Comparison of ENCODE assay signal across 12 cellular contexts in the genomic region with DNA sequence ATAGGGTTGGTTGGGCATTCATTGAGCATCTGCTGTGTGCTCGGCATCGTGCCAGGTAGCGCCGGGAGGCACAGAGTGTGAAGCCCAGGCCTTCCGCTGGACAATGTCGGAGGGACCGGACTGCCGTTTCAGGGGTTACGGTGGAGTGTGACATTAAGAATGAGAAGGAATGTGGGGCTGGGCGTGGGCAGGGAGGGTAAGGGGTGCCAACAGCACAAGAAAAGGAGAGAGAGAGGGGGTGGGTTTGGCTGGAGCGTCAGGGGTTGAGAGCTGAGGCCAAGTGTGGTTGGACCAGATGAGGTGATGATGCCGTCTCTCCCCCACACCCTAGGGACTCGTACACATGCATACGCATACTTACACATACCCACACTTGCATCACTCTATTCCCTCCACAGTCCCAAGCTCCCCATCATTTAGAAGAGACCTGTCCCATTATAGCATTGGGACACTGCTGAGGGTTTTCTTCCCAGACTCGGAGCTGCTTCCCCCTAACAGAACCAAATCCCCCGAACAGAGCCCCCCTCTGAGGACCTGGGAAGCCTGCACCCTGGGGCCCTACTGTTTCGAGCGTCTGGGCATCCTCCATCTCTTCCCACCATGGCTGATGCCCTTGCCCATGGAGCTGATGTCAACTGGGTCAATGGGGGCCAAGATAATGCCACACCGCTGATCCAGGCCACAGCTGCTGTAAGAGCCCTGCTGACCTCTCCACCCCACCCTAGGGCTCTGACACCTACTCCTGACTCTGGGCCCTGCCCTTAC. TPM values are rescaled to one million over a fixed set of nuclear protein-coding genes. Genes with fewer than 3 reads are reported as not detected.
DNase-seq lines count a peak whose midpoint lies in the region; ATAC-seq and TF ChIP-seq lines count a peak whose summit lies in the region.
"Had no signal": no experiment of that assay in that cellular context is flagged by ENCODE, and none has a peak within 500 bp of the region (broad histone marks: within the 10 kb centered on the region; RNA-seq: fewer than 3 reads in every experiment).

No MANE protein-coding gene starts in this region.

- no peak for TF ChIP-seq CTCF in endothelial cell (IDR thresholded peaks at IDR 0.05; ENCODE audit: unreplicated experiment)

- no peaks in the 10 kb centered on the region for H3K36me3 Mint-ChIP-seq in activated naive CD4-positive, alpha-beta T cell treated with anti-CD3 and anti-CD28 coated beads, Interleukin-2, amount 50 U/mL, for 24 hours
- H3K36me3 Mint-ChIP-seq in activated naive CD4-positive, alpha-beta T cell treated with anti-CD3 and anti-CD28 coated beads for 36 hours (ENCODE audit: low read depth), result peaks cover 22% of the 10 kb centered on the region
- H3K36me3 Mint-ChIP-seq in endothelial cell (ENCODE audit: low read depth, unreplicated experiment), result no peaks in the 10 kb centered on the region
- H3K36me3 Mint-ChIP-seq in stimulated activated memory B cell treated with anti-CD40 and anti-IgM and Interleukin-4, amounts not matched to agents 10 μg/mL and 1 μg/mL and 100 μg/mL, for 72 hours, result peaks cover 60% of the 10 kb centered on the region

- H3K4me3 Mint-ChIP-seq in activated naive CD4-positive, alpha-beta T cell treated with anti-CD3 and anti-CD28 coated beads, Interleukin-2, amount 50 U/mL, for 24 hours, result no peak overlapping the region
- H3K4me3 Mint-ChIP-seq in activated naive CD4-positive, alpha-beta T cell treated with anti-CD3 and anti-CD28 coated beads for 36 hours, result no peak overlapping the region
- peak overlapping the region; percentile 47 for H3K4me3 Mint-ChIP-seq in endothelial cell (ENCODE audit: unreplicated experiment)
- H3K4me3 Mint-ChIP-seq in stimulated activated memory B cell treated with anti-CD40 and anti-IgM and Interleukin-4, amounts not matched to agents 10 μg/mL and 1 μg/mL and 100 μg/mL, for 72 hours, result no peak overlapping the region

- H3K4me1 Mint-ChIP-seq in activated naive CD4-positive, alpha-beta T cell treated with anti-CD3 and anti-CD28 coated beads, Interleukin-2, amount 50 U/mL, for 24 hours, result peaks cover 17% of the 10 kb centered on the region
- H3K4me1 Mint-ChIP-seq in activated naive CD4-positive, alpha-beta T cell treated with anti-CD3 and anti-CD28 coated beads for 36 hours (ENCODE audit: low read depth), result peaks cover 28% of the 10 kb centered on the region
- peaks cover 10% of the 10 kb centered on the region for H3K4me1 Mint-ChIP-seq in endothelial cell (ENCODE audit: unreplicated experiment)
- H3K4me1 Mint-ChIP-seq in stimulated activated memory B cell treated with anti-CD40 and anti-IgM and Interleukin-4, amounts not matched to agents 10 μg/mL and 1 μg/mL and 100 μg/mL, for 72 hours, result peaks cover 54% of the 10 kb centered on the region

- peak overlapping the region; percentile 46 for H3K27ac Mint-ChIP-seq in activated naive CD4-positive, alpha-beta T cell treated with anti-CD3 and anti-CD28 coated beads, Interleukin-2, amount 50 U/mL, for 24 hours
- no peak overlapping the region for H3K27ac Mint-ChIP-seq in activated naive CD4-positive, alpha-beta T cell treated with anti-CD3 and anti-CD28 coated beads for 36 hours
- H3K27ac Mint-ChIP-seq in endothelial cell (ENCODE audit: unreplicated experiment), result no peak overlapping the region
- peak overlapping the region; percentile 48 for H3K27ac Mint-ChIP-seq in stimulated activated memory B cell treated with anti-CD40 and anti-IgM and Interleukin-4, amounts not matched to agents 10 μg/mL and 1 μg/mL and 100 μg/mL, for 72 hours

- no peaks in the 10 kb centered on the region for H3K27me3 Mint-ChIP-seq in activated naive CD4-positive, alpha-beta T cell treated with anti-CD3 and anti-CD28 coated beads, Interleukin-2, amount 50 U/mL, for 24 hours
- no peaks in the 10 kb centered on the region for H3K27me3 Mint-ChIP-seq in activated naive CD4-positive, alpha-beta T cell treated with anti-CD3 and anti-CD28 coated beads for 36 hours (ENCODE audit: low read depth)
- peaks cover 12% of the 10 kb centered on the region for H3K27me3 Mint-ChIP-seq in endothelial cell (ENCODE audit: unreplicated experiment)
- no peaks in the 10 kb centered on the region for H3K27me3 Mint-ChIP-seq in stimulated activated memory B cell treated with anti-CD40 and anti-IgM and Interleukin-4, amounts not matched to agents 10 μg/mL and 1 μg/mL and 100 μg/mL, for 72 hours

- CTCF ChIA-PET in activated naive CD4-positive, alpha-beta T cell treated with anti-CD3 and anti-CD28 coated beads for 36 hours (lab: Charles Lee), result interaction anchor here (0.7 to 3.5 kb wide), 7 partner anchors 9 to 32 kb away, joined by 3 to 15 read pairs (median 3); partner anchors contain the start of gene ACAP1

- ATAC-seq in stimulated activated memory B cell treated with anti-CD40 and anti-IgM and Interleukin-4, amounts not matched to agents 10 μg/mL and 1 μg/mL and 100 μg/mL, for 72 hours, result no peak
- ATAC-seq: esophagus mucosa had no signal

- no peak for DNase-seq in activated naive CD4-positive, alpha-beta T cell treated with anti-CD3 and anti-CD28 coated beads for 36 hours
- DNase-seq in endothelial cell (ENCODE audit: low spot score), result no peak
- DNase-seq in hepatic stellate cell (ENCODE audit: low spot score), result no peak
- DNase-seq in GM19238 (ENCODE audit: insufficient read length, low spot score), result no peak
- DNase-seq: NCI-H2081 treated with DMSO at 0.1 percent for 48 hours; PC-9; stimulated activated CD4-positive, alpha-beta T cell treated with anti-CD3 and anti-CD28 coated beads, Interleukin-12 subunit alpha, Interleukin-12 subunit beta, amount 100 ng/mL, for 4 hours; WERI-Rb-1 had no signal

- intact Hi-C loops in activated naive CD4-positive, alpha-beta T cell treated with anti-CD3 and anti-CD28 coated beads for 36 hours (cut with micrococcal nuclease), result no loop called here

- H3K9me3 Mint-ChIP-seq in activated naive CD4-positive, alpha-beta T cell treated with anti-CD3 and anti-CD28 coated beads, Interleukin-2, amount 50 U/mL, for 24 hours, result no peaks in the 10 kb centered on the region
- H3K9me3 Mint-ChIP-seq in activated naive CD4-positive, alpha-beta T cell treated with anti-CD3 and anti-CD28 coated beads for 36 hours, result no peaks in the 10 kb centered on the region
- no peaks in the 10 kb centered on the region for H3K9me3 Mint-ChIP-seq in endothelial cell (ENCODE audit: unreplicated experiment)
- H3K9me3 Mint-ChIP-seq in stimulated activated memory B cell treated with anti-CD40 and anti-IgM and Interleukin-4, amounts not matched to agents 10 μg/mL and 1 μg/mL and 100 μg/mL, for 72 hours, result no peaks in the 10 kb centered on the region

RNA-seq across cellular contexts. Expression of gene KCTD11, which starts 3.3 kb away (rescaled TPM):
- total RNA-seq in activated naive CD4-positive, alpha-beta T cell treated with anti-CD3 and anti-CD28 coated beads for 36 hours, result under 1 TPM; 0.41 to 0.47 TPM
- 4.8 TPM for total RNA-seq in endothelial cell (ENCODE audit: unreplicated experiment)

RNA-seq across cellular contexts. Expression of gene TMEM95, which starts 6.3 kb away (rescaled TPM):
- total RNA-seq in activated naive CD4-positive, alpha-beta T cell treated with anti-CD3 and anti-CD28 coated beads for 36 hours, result not detected
- not detected for total RNA-seq in endothelial cell (ENCODE audit: unreplicated experiment)
- total RNA-seq: esophagus mucosa, lower leg skin had no signal

RNA-seq across cellular contexts. Expression of gene ACAP1, which starts 12.3 kb away (rescaled TPM):
- total RNA-seq in activated naive CD4-positive, alpha-beta T cell treated with anti-CD3 and anti-CD28 coated beads for 36 hours, result 100 to 1,000 TPM; 309 to 320 TPM
- 5.5 TPM for total RNA-seq in endothelial cell (ENCODE audit: unreplicated experiment)

RNA-seq across cellular contexts. Expression of gene NEURL4, which starts 19.5 kb away (rescaled TPM):
- total RNA-seq in activated naive CD4-positive, alpha-beta T cell treated with anti-CD3 and anti-CD28 coated beads for 36 hours, result 10 to 100 TPM; 21.9 to 22.5 TPM
- 55.7 TPM for total RNA-seq in endothelial cell (ENCODE audit: unreplicated experiment)

RNA-seq across cellular contexts. Expression of gene TNK1, which starts 32.2 kb away (rescaled TPM):
- 1 to 10 TPM; 4.0 to 4.8 TPM for total RNA-seq in activated naive CD4-positive, alpha-beta T cell treated with anti-CD3 and anti-CD28 coated beads for 36 hours
- total RNA-seq in endothelial cell (ENCODE audit: unreplicated experiment), result 1.7 TPM

Comparison
In these comparisons a context has a peak if more than half of its experiments do, and no peak if none do; other contexts are left out.
1. H3K27ac Mint-ChIP-seq: peak in activated naive CD4-positive, alpha-beta T cell treated with anti-CD3 and anti-CD28 coated beads, Interleukin-2, amount 50 U/mL, for 24 hours (single experiment) and stimulated activated memory B cell treated with anti-CD40 and anti-IgM and Interleukin-4, amounts not matched to agents 10 μg/mL and 1 μg/mL and 100 μg/mL, for 72 hours (single experiment); none in activated naive CD4-positive, alpha-beta T cell treated with anti-CD3 and anti-CD28 coated beads for 36 hours (single experiment) and endothelial cell (single experiment).
2. RNA of gene ACAP1, which starts 12.3 kb away (total RNA-seq): 309 to 320 TPM in activated naive CD4-positive, alpha-beta T cell treated with anti-CD3 and anti-CD28 coated beads for 36 hours; 5.5 TPM in endothelial cell (single experiment); every median in the first group is over 10 times any median in the second.